In genomic region chr5:148963679-148964078, GRCh38 we compare ENCODE assay signal across 11 cellular contexts.
DNase-seq lines count a peak whose midpoint lies in the region; ATAC-seq and TF ChIP-seq lines count a peak whose summit lies in the region.
"Had no signal": no experiment of that assay in that cellular context is flagged by ENCODE, and none has a peak within 500 bp of the region (broad histone marks: within the 10 kb centered on the region; RNA-seq: fewer than 3 reads in every experiment).

No MANE protein-coding gene starts in this region.

- H2AFZ ChIP-seq in H9 (ENCODE audit: low read length) = no peak overlapping the region

- H3K27ac Mint-ChIP-seq in memory B cell (no peak overlapping the region), H9 (0 out of 7 replicates have a peak overlapping the region, but pooled peaks of 1 of the 3 experiments have one; percentile 3)

- H2BK15ac ChIP-seq in H9 (ENCODE audit: low read depth, low read length) = no peak overlapping the region

- H4K20me1 ChIP-seq in H9 (ENCODE audit: control insufficient read depth, insufficient read depth, insufficient read length) = no peaks in the 10 kb centered on the region

- H3K4me2 ChIP-seq in H9 (ENCODE audit: insufficient read depth, insufficient read length, low read length) = no peak overlapping the region

- H3K36me3 Mint-ChIP-seq in memory B cell (peaks cover 2% of the 10 kb centered on the region), H9 (ENCODE audit: insufficient read depth in 1 of 3, low read depth in 3 of 3) (no peaks in the 10 kb centered on the region)

- no peak overlapping the region for H3K4me3 ChIP-seq in Peyer's patch
- H3K4me3 ChIP-seq: body of pancreas had no signal

- H3K4me1 ChIP-seq in H9 (ENCODE audit: insufficient read depth, low read length) (no peaks in the 10 kb centered on the region), Peyer's patch (no peaks in the 10 kb centered on the region)

- H4K8ac ChIP-seq in H9 (replicated peaks; ENCODE audit: insufficient read length, low read depth, low read length) = no peak overlapping the region

- no peaks in the 10 kb centered on the region for H3K79me2 ChIP-seq in H9 (ENCODE audit: insufficient read depth, low read length)

- H2AK5ac ChIP-seq in H9 (ENCODE audit: insufficient read length, low read length) = no peak overlapping the region

- H3K9ac ChIP-seq in H9 (ENCODE audit: extremely low read depth, insufficient read length, low read length) = no peak overlapping the region

- no peak overlapping the region for H3K18ac ChIP-seq in H9 (ENCODE audit: insufficient read length, low read depth, low read length)

- H3K27me3 ChIP-seq in H9 (ENCODE audit: insufficient read depth, low read length) (no peaks in the 10 kb centered on the region), Peyer's patch (no peaks in the 10 kb centered on the region)
- H3K27me3 ChIP-seq: body of pancreas had no signal

- no peaks in the 10 kb centered on the region for H3K23me2 ChIP-seq in H9 (ENCODE audit: insufficient read length, low read depth, low read length, poor library complexity, severe bottlenecking)

- H3K9me3 Mint-ChIP-seq in memory B cell (peaks cover 1% of the 10 kb centered on the region), H9 (no peaks in the 10 kb centered on the region)

- H3K9me3 ChIP-seq in H9 (ENCODE audit: control insufficient read depth, low read depth, low read length) (no peaks in the 10 kb centered on the region), Peyer's patch (no peaks in the 10 kb centered on the region)
- H3K9me3 ChIP-seq: body of pancreas had no signal

- no peak overlapping the region for H3K56ac ChIP-seq in H9 (ENCODE audit: insufficient read length, low read depth, low read length)

- H4K91ac ChIP-seq in H9 (ENCODE audit: insufficient read length, low read depth, low read length) = no peak overlapping the region

- no peak overlapping the region for H3K4ac ChIP-seq in H9 (ENCODE audit: low read depth, low read length)

- H3K4me1 Mint-ChIP-seq in memory B cell (peaks cover 5% of the 10 kb centered on the region), H9 (peaks cover 11% of the 10 kb centered on the region in 2 experiments)

- H3K79me1 ChIP-seq in H9 (ENCODE audit: insufficient read depth, low read depth, low read length, poor library complexity, severe bottlenecking) = no peaks in the 10 kb centered on the region

- peak; percentile 60 for ATAC-seq in GM18867 (IDR thresholded peaks at IDR 0.05; ENCODE audit: unreplicated experiment)
- ATAC-seq in HG03097 (IDR thresholded peaks at IDR 0.05; ENCODE audit: low FRiP score, unreplicated experiment) = peak; percentile 62
- peak; percentile 72 for ATAC-seq in memory B cell (ENCODE audit: low read depth)
- ATAC-seq in GM19397 (IDR thresholded peaks at IDR 0.05; ENCODE audit: unreplicated experiment) = no peak
- ATAC-seq: body of pancreas had no signal

- H2BK20ac ChIP-seq in H9 (ENCODE audit: low read depth, low read length, poor library complexity, severe bottlenecking) = no peak overlapping the region

- H3K36me3 ChIP-seq in Peyer's patch = no peaks in the 10 kb centered on the region

- H2BK12ac ChIP-seq in H9 (ENCODE audit: insufficient read length, low read depth, low read length) = no peak overlapping the region

- H3K27ac ChIP-seq in H9 (ENCODE audit: insufficient read length, low read depth, low read length) (no peak overlapping the region), Peyer's patch (no peak overlapping the region)
- H3K27ac ChIP-seq: body of pancreas had no signal

- no peak overlapping the region for H4K5ac ChIP-seq in H9 (ENCODE audit: insufficient read length, low read depth, low read length)

- H3T11ph ChIP-seq in H9 (ENCODE audit: low read length) = no peak overlapping the region

- TF ChIP-seq POLR2A in Peyer's patch (IDR thresholded peaks at IDR 0.05) = no peak

- H3K27me3 Mint-ChIP-seq in memory B cell = peaks cover 5% of the 10 kb centered on the region
- no peaks in the 10 kb centered on the region; the same call in none of the 2 replicates for H3K27me3 Mint-ChIP-seq in H9 (ENCODE audit: low read depth)

- H2BK5ac ChIP-seq in H9 (ENCODE audit: insufficient read length, low read length) = no peak overlapping the region

- H3K23ac ChIP-seq in H9 (ENCODE audit: insufficient read length, low read depth, low read length) = no peak overlapping the region

- no peak overlapping the region for H3K14ac ChIP-seq in H9 (ENCODE audit: insufficient read depth, low read length)

- H2BK120ac ChIP-seq in H9 (ENCODE audit: low read depth, low read length, poor library complexity, severe bottlenecking) = no peak overlapping the region

- H3K4me3 Mint-ChIP-seq in memory B cell (no peak overlapping the region), H9 (no peak overlapping the region; a peak in 1 of 5 replicates)

- DNase-seq in RPMI7951 (ENCODE audit: low read depth) = peak; percentile 15
- no peak for DNase-seq in memory B cell (ENCODE audit: low spot score in 2 of 2)
- no peak for DNase-seq in H9
- no peak for DNase-seq in NCI-H774 (lab: John Stamatoyannopoulos, UW)
- no peak for DNase-seq in Peyer's patch
- DNase-seq: NCI-H1105 treated with DMSO at 0.1 percent for 48 hours; stimulated activated naive CD4-positive, alpha-beta T cell treated with Interleukin-2 at 50 U/mL for 16 hours had no signal

- no peak for TF ChIP-seq CTCF in H9 (conservative IDR thresholded peaks at IDR 0.05)
- TF ChIP-seq CTCF in Peyer's patch (IDR thresholded peaks at IDR 0.05) = no peak
